ENCODE assay signal across 19 cellular contexts in genomic region chr15:93044301-93045190, GRCh38. TPM values are rescaled to one million over a fixed set of nuclear protein-coding genes. Genes with fewer than 3 reads are reported as not detected.
"Had no signal": no experiment of that assay in that cellular context is flagged by ENCODE, and none has a peak within 500 bp of the region (broad histone marks: within the 10 kb centered on the region; RNA-seq: fewer than 3 reads in every experiment).

No MANE protein-coding gene starts in this region.

- H3K9me3 ChIP-seq: transverse colon had no signal

- H3K4me3 ChIP-seq: body of pancreas, cardiac muscle cell, right atrium auricular region, stomach, transverse colon had no signal

- H3K27me3 ChIP-seq: body of pancreas, cardiac muscle cell, right atrium auricular region, transverse colon had no signal

- ATAC-seq: activated CD8-positive, alpha-beta T cell treated with anti-CD3 and anti-CD28 coated beads, Interleukin-2, amount 10 ng/mL, durations not matched to agents 7 days and 5 days; activated naive CD8-positive, alpha-beta T cell treated with anti-CD3 and anti-CD28 coated beads, Interleukin-2, amount 50 U/mL, for 24 hours; body of pancreas; left ventricle myocardium superior had no signal

- H3K4me1 ChIP-seq: body of pancreas, right atrium auricular region had no signal

- H3K27me3 Mint-ChIP-seq: activated CD4-positive, alpha-beta T cell treated with anti-CD3 and anti-CD28 coated beads, Interleukin-2, amount 10 ng/mL, durations not matched to agents 7 days and 5 days had no signal

- H3K4me3 Mint-ChIP-seq: activated CD4-positive, alpha-beta T cell treated with anti-CD3 and anti-CD28 coated beads, Interleukin-2, amount 10 ng/mL, durations not matched to agents 7 days and 5 days; activated CD8-positive, alpha-beta T cell treated with anti-CD3 and anti-CD28 coated beads, Interleukin-2, amount 10 ng/mL, durations not matched to agents 7 days and 5 days; activated naive CD8-positive, alpha-beta T cell treated with anti-CD3 and anti-CD28 coated beads, Interleukin-2, amount 50 U/mL, for 24 hours; activated T-helper 1 cell treated with anti-CD3 and anti-CD28 coated beads, Interleukin-12 subunit alpha, Interleukin-12 subunit beta, Interleukin-2, Interleukin-4 antibody, amounts not matched to agents 30 ng/mL and 10 ng/mL and 1 ng/mL, durations not matched to agents 14 hours and 24 hours and 36 hours; nephron progenitor cell; T-helper 2 cell treated with Interferon-gamma antibody and Interleukin-4, amounts not matched to agents 5 μg/mL and 100 μg/mL, for 36 hours had no signal

- H3K27ac Mint-ChIP-seq: activated CD4-positive, alpha-beta T cell treated with anti-CD3 and anti-CD28 coated beads, Interleukin-2, amount 10 ng/mL, durations not matched to agents 7 days and 5 days; activated CD8-positive, alpha-beta T cell treated with anti-CD3 and anti-CD28 coated beads, Interleukin-2, amount 10 ng/mL, durations not matched to agents 7 days and 5 days; activated naive CD8-positive, alpha-beta T cell treated with anti-CD3 and anti-CD28 coated beads, Interleukin-2, amount 50 U/mL, for 24 hours; activated T-helper 1 cell treated with anti-CD3 and anti-CD28 coated beads, Interleukin-12 subunit alpha, Interleukin-12 subunit beta, Interleukin-2, Interleukin-4 antibody, amounts not matched to agents 30 ng/mL and 10 ng/mL and 1 ng/mL, durations not matched to agents 14 hours and 24 hours and 36 hours; nephron progenitor cell; T-helper 2 cell treated with Interferon-gamma antibody and Interleukin-4, amounts not matched to agents 5 μg/mL and 100 μg/mL, for 36 hours had no signal

- H3K36me3 ChIP-seq: cardiac muscle cell, transverse colon, WERI-Rb-1 had no signal

- H3K27ac ChIP-seq: body of pancreas, cardiac muscle cell, right atrium auricular region, WERI-Rb-1 had no signal

- DNase-seq: activated CD4-positive, alpha-beta T cell treated with anti-CD3 and anti-CD28 coated beads, Interleukin-2, amount 10 ng/mL, durations not matched to agents 7 days and 5 days; activated CD4-positive, CD25-positive, alpha-beta regulatory T cell treated with anti-CD3 and anti-CD28 coated beads, Interleukin-2, amount 50 U/mL, for 72 hours; activated CD8-positive, alpha-beta T cell treated with anti-CD3 and anti-CD28 coated beads, Interleukin-2, amount 10 ng/mL, durations not matched to agents 7 days and 5 days; activated gamma-delta T cell; activated naive CD4-positive, alpha-beta T cell treated with anti-CD3 and anti-CD28 coated beads, Interleukin-2, amount 50 U/mL, for 16 hours; activated naive CD8-positive, alpha-beta T cell treated with anti-CD3 and anti-CD28 coated beads, Interleukin-2, amount 50 U/mL, for 24 hours; body of pancreas; foreskin fibroblast; left ventricle myocardium superior; mesenchymal stem cell; nephron progenitor cell; stimulated activated CD4-positive, alpha-beta T cell treated with anti-CD3 and anti-CD28 coated beads, Interleukin-12 subunit alpha, Interleukin-12 subunit beta, amount 100 ng/mL, for 4 hours; stomach; transverse colon; WERI-Rb-1 had no signal

RNA-seq across cellular contexts. Expression of gene RGMA, which starts 44.5 kb away (rescaled TPM):
- total RNA-seq: activated CD8-positive, alpha-beta T cell treated with anti-CD3 and anti-CD28 coated beads, Interleukin-2, amount 10 ng/mL, durations not matched to agents 7 days and 5 days had no signal
